ENCODE assay signal across 16 cellular contexts in genomic region chr1:1748686-1749321, GRCh38. TPM values are rescaled to one million over a fixed set of nuclear protein-coding genes. Genes with fewer than 3 reads are reported as not detected.
DNase-seq lines count a peak whose midpoint lies in the region; ATAC-seq and TF ChIP-seq lines count a peak whose summit lies in the region.
"Had no signal": no experiment of that assay in that cellular context is flagged by ENCODE, and none has a peak within 500 bp of the region (broad histone marks: within the 10 kb centered on the region; RNA-seq: fewer than 3 reads in every experiment).

No MANE protein-coding gene starts in this region.

- H3K27ac Mint-ChIP-seq in activated CD4-positive, alpha-beta T cell treated with anti-CD3 and anti-CD28 coated beads, Interleukin-2, amount 10 ng/mL, durations not matched to agents 24 days and 14 days, result no peak overlapping the region
- H3K27ac Mint-ChIP-seq in progenitor cell of endocrine pancreas, result peak overlapping the region; percentile 15

- intact Hi-C loops in activated CD4-positive, alpha-beta T cell treated with anti-CD3 and anti-CD28 coated beads, Interleukin-2, amount 10 ng/mL, durations not matched to agents 24 days and 14 days (cut with micrococcal nuclease), result no loop called here

- no peak for DNase-seq in activated CD4-positive, alpha-beta T cell treated with anti-CD3 and anti-CD28 coated beads, Interleukin-2, amount 10 ng/mL, durations not matched to agents 24 days and 14 days
- DNase-seq in activated CD4-positive, alpha-beta T cell treated with anti-CD3 and anti-CD28 coated beads, Interleukin-2, amount 50 U/mL, for 48 hours, result no peak
- peak; percentile 42 for DNase-seq in NB4 (ENCODE audit: low read depth)
- peak; percentile 11 for DNase-seq in fibroblast of mammary gland (ENCODE audit: low read depth)
- DNase-seq in progenitor cell of endocrine pancreas (ENCODE audit: low spot score, unreplicated experiment), result no peak
- DNase-seq in activated effector memory CD4-positive, alpha-beta T cell treated with Interleukin-2 at 50 U/mL for 16 hours, result no peak
- DNase-seq in NCI-H1092 (lab: John Stamatoyannopoulos, UW), result no peak
- DNase-seq: activated CD4-positive, alpha-beta T cell treated with anti-CD3 and anti-CD28 coated beads for 48 hours; DMS 273 treated with DMSO at 0.1 percent for 48 hours; mammary epithelial cell; NCI-H1092 treated with DMSO at 0.1 percent for 48 hours; NCI-H2171 treated with DMSO at 0.1 percent for 48 hours; substantia nigra; SW 1271 had no signal

- no peak for ATAC-seq in GM18519 (IDR thresholded peaks at IDR 0.05; ENCODE audit: low FRiP score, unreplicated experiment)

- no peak for TF ChIP-seq CTCF in NB4 (IDR thresholded peaks at IDR 0.05; ENCODE audit: low read depth, low read length)
- TF ChIP-seq CTCF in fibroblast of mammary gland (conservative IDR thresholded peaks at IDR 0.05; ENCODE audit: control insufficient read depth, insufficient read depth, low read depth, low read length), result no peak
- TF ChIP-seq CTCF in progenitor cell of endocrine pancreas (IDR thresholded peaks at IDR 0.05; ENCODE audit: unreplicated experiment), result no peak

- H3K4me1 Mint-ChIP-seq in activated CD4-positive, alpha-beta T cell treated with anti-CD3 and anti-CD28 coated beads, Interleukin-2, amount 10 ng/mL, durations not matched to agents 24 days and 14 days, result peaks cover 2% of the 10 kb centered on the region
- no peaks in the 10 kb centered on the region for H3K4me1 Mint-ChIP-seq in progenitor cell of endocrine pancreas (ENCODE audit: low read depth)

- TF ChIP-seq POLR2A in NB4 (IDR thresholded peaks at IDR 0.05; ENCODE audit: extremely low read depth, insufficient read length), result no peak

- H3K9me3 Mint-ChIP-seq in activated CD4-positive, alpha-beta T cell treated with anti-CD3 and anti-CD28 coated beads, Interleukin-2, amount 10 ng/mL, durations not matched to agents 24 days and 14 days, result no peaks in the 10 kb centered on the region
- H3K9me3 Mint-ChIP-seq in progenitor cell of endocrine pancreas (ENCODE audit: low read depth), result no peaks in the 10 kb centered on the region

- H3K4me3 Mint-ChIP-seq in activated CD4-positive, alpha-beta T cell treated with anti-CD3 and anti-CD28 coated beads, Interleukin-2, amount 10 ng/mL, durations not matched to agents 24 days and 14 days, result peak overlapping the region; percentile 31
- H3K4me3 Mint-ChIP-seq in progenitor cell of endocrine pancreas (ENCODE audit: low read depth), result no peak overlapping the region

- H3K4me3 ChIP-seq in NB4 (ENCODE audit: low read depth, low read length) (no peak overlapping the region), fibroblast of mammary gland (ENCODE audit: control insufficient read depth, low read depth, low read length) (no peak overlapping the region)
- H3K4me3 ChIP-seq: ovary had no signal

- H3K27me3 Mint-ChIP-seq in activated CD4-positive, alpha-beta T cell treated with anti-CD3 and anti-CD28 coated beads, Interleukin-2, amount 10 ng/mL, durations not matched to agents 24 days and 14 days, result no peaks in the 10 kb centered on the region
- H3K27me3 Mint-ChIP-seq in progenitor cell of endocrine pancreas, result no peaks in the 10 kb centered on the region

- peaks cover 1% of the 10 kb centered on the region for H3K36me3 Mint-ChIP-seq in activated CD4-positive, alpha-beta T cell treated with anti-CD3 and anti-CD28 coated beads, Interleukin-2, amount 10 ng/mL, durations not matched to agents 24 days and 14 days (ENCODE audit: low read depth)
- H3K36me3 Mint-ChIP-seq in progenitor cell of endocrine pancreas (ENCODE audit: insufficient read depth), result peaks cover 2% of the 10 kb centered on the region

RNA-seq across cellular contexts. Expression of gene CDK11A, which starts 24.6 kb away (rescaled TPM):
- total RNA-seq in activated CD4-positive, alpha-beta T cell treated with anti-CD3 and anti-CD28 coated beads, Interleukin-2, amount 10 ng/mL, durations not matched to agents 24 days and 14 days, result 68.3 and 70.4 TPM in 2 replicates
- 56.1 and 59.4 TPM in 2 replicates for total RNA-seq in progenitor cell of endocrine pancreas

RNA-seq across cellular contexts. Expression of gene NADK, which starts 29.5 kb away (rescaled TPM):
- 91.3 and 94.5 TPM in 2 replicates for total RNA-seq in activated CD4-positive, alpha-beta T cell treated with anti-CD3 and anti-CD28 coated beads, Interleukin-2, amount 10 ng/mL, durations not matched to agents 24 days and 14 days
- total RNA-seq in progenitor cell of endocrine pancreas, result 86.6 and 87.8 TPM in 2 replicates

RNA-seq across cellular contexts. Expression of gene SLC35E2B, which starts 56.2 kb away (rescaled TPM):
- 40.3 and 41.5 TPM in 2 replicates for total RNA-seq in activated CD4-positive, alpha-beta T cell treated with anti-CD3 and anti-CD28 coated beads, Interleukin-2, amount 10 ng/mL, durations not matched to agents 24 days and 14 days
- 118 and 123 TPM in 2 replicates for total RNA-seq in progenitor cell of endocrine pancreas

Comparison
In these comparisons a context has a peak if more than half of its experiments do, and no peak if none do; other contexts are left out.
1. DNase-seq: peak in NB4 (single experiment) and fibroblast of mammary gland (single experiment); none in activated CD4-positive, alpha-beta T cell treated with anti-CD3 and anti-CD28 coated beads, Interleukin-2, amount 10 ng/mL, durations not matched to agents 24 days and 14 days (single experiment), activated CD4-positive, alpha-beta T cell treated with anti-CD3 and anti-CD28 coated beads, Interleukin-2, amount 50 U/mL, for 48 hours (0 of 2), progenitor cell of endocrine pancreas (single experiment), activated effector memory CD4-positive, alpha-beta T cell treated with Interleukin-2 at 50 U/mL for 16 hours (single experiment) and NCI-H1092 (single experiment).